1 cellular context compared by ENCODE assay signal in genomic region chr19:50796128-50796633, GRCh38.
TF ChIP-seq lines count a peak whose summit lies in the region.

No MANE protein-coding gene starts in this region.

TF ChIP-seq in K562, 482 proteins besides CTCF, POLR2A, EP300 and RAD21 (continued from another document and continues in another):
- TF ChIP-seq BCLAF1 (IDR thresholded peaks at IDR 0.05; ENCODE audit: borderline replicate concordance in 1 of 2, control insufficient read depth in 1 of 2, low read depth in 2 of 2, low read length in 1 of 2) (0 out of 4 replicates have a peak, but pooled peaks of 1 of the 2 experiments have one; percentile 53), SETDB1 (IDR thresholded peaks at IDR 0.05; ENCODE audit: low read length) (no peak), RBFOX2 (IDR thresholded peaks at IDR 0.05; ENCODE audit: low read depth, low read length) (peak; percentile 5; the same call in 1 of the 2 replicates), ETV5 (CRISPR knock-in tag; IDR thresholded peaks at IDR 0.05; ENCODE audit: low read depth) (peak; percentile 55; the same call in 1 of the 2 replicates), HOXB6 (CRISPR knock-in tag; IDR thresholded peaks at IDR 0.05; ENCODE audit: borderline replicate concordance) (no peak), RUNX1 (IDR thresholded peaks at IDR 0.05; ENCODE audit: low read depth) (no peak), HMGN3 (IDR thresholded peaks at IDR 0.05; ENCODE audit: borderline replicate concordance, extremely low read depth, insufficient read length, low read depth, low read length) (peak; percentile 61), DDX20 (tag; IDR thresholded peaks at IDR 0.05; ENCODE audit: low read depth) (no peak), ZSCAN29 (IDR thresholded peaks at IDR 0.05) (no peak), ZMIZ1 (IDR thresholded peaks at IDR 0.05; ENCODE audit: low read depth in 2 of 2, low read length in 2 of 2) (no peak), NR0B1 (IDR thresholded peaks at IDR 0.05; ENCODE audit: partially characterized antibody) (no peak), ZNF134 (CRISPR knock-in tag; conservative IDR thresholded peaks at IDR 0.05) (no peak), EWSR1 (IDR thresholded peaks at IDR 0.05; ENCODE audit: borderline replicate concordance, low read depth, partially characterized antibody) (peak; percentile 43), KDM4B (IDR thresholded peaks at IDR 0.05; ENCODE audit: borderline replicate concordance in 2 of 2, low read depth in 1 of 2) (0 out of 4 replicates have a peak, but pooled peaks of 1 of the 2 experiments have one; percentile 16), ZNF57 (CRISPR knock-in tag; IDR thresholded peaks at IDR 0.05) (0 out of 2 replicates have a peak, but pooled peaks have one; percentile 17), TSHZ1 (CRISPR knock-in tag; IDR thresholded peaks at IDR 0.05) (no peak), RBBP5 (IDR thresholded peaks at IDR 0.05; ENCODE audit: borderline replicate concordance, insufficient read depth, low read length, poor library complexity, severe bottlenecking) (no peak), RREB1 (CRISPR knock-in tag; IDR thresholded peaks at IDR 0.05) (peak; percentile 62; the same call in 1 of the 2 replicates), MED1 (CRISPR knock-in tag; IDR thresholded peaks at IDR 0.05; ENCODE audit: borderline replicate concordance) (no peak), LEF1 (IDR thresholded peaks at IDR 0.05) (no peak), TFAP4 (CRISPR knock-in tag; IDR thresholded peaks at IDR 0.05; ENCODE audit: borderline replicate concordance) (peak; percentile 29; the same call in 1 of the 2 replicates), CREB1 (IDR thresholded peaks at IDR 0.05) (0 out of 2 replicates have a peak, but pooled peaks have one; percentile 2), CREB1 (CRISPR knock-in tag; IDR thresholded peaks at IDR 0.05) (no peak), MYNN (IDR thresholded peaks at IDR 0.05) (peak; percentile 13; the same call in 1 of the 2 replicates), MYNN (CRISPR knock-in tag; IDR thresholded peaks at IDR 0.05) (no peak), CTBP1 (IDR thresholded peaks at IDR 0.05; ENCODE audit: borderline replicate concordance) (peak; percentile 54; the same call in 1 of the 2 replicates), TFE3 (CRISPR knock-in tag; IDR thresholded peaks at IDR 0.05) (no peak), E2F8 (IDR thresholded peaks at IDR 0.05; ENCODE audit: low read depth, partially characterized antibody) (peak; percentile 14), POLR2AphosphoS2 (IDR thresholded peaks at IDR 0.05; ENCODE audit: low read length) (peak; percentile 57; the same call in 1 of the 2 replicates), ARID2 (IDR thresholded peaks at IDR 0.05) (no peak), DIDO1 (tag; IDR thresholded peaks at IDR 0.05; ENCODE audit: low read depth) (no peak)
